In genomic region chr22:42271191-42271813, GRCh38 we compare ENCODE assay signal across 8 cellular contexts. TPM values are rescaled to one million over a fixed set of nuclear protein-coding genes. Genes with fewer than 3 reads are reported as not detected.
DNase-seq lines count a peak whose midpoint lies in the region; ATAC-seq, FAIRE-seq and TF ChIP-seq lines count a peak whose summit lies in the region.

No MANE protein-coding gene starts in this region.

- no peak overlapping the region for H2BK120ac ChIP-seq in mesendoderm (ENCODE audit: low read depth, low read length)

- no peak for TF ChIP-seq CTCF in heart right ventricle (IDR thresholded peaks at IDR 0.05)
- TF ChIP-seq CTCF in GM12878 (IDR thresholded peaks at IDR 0.05 in 2 of 3, conservative IDR thresholded peaks at IDR 0.05 in 1 of 3; ENCODE audit: control insufficient read depth in 2 of 3, extremely low read depth in 1 of 3, insufficient read depth in 1 of 3, low read depth in 3 of 3, low read length in 3 of 3) = no peak
- no peak for TF ChIP-seq CTCF in upper lobe of left lung (IDR thresholded peaks at IDR 0.05)

- no peak for TF ChIP-seq EP300 in GM12878 (IDR thresholded peaks at IDR 0.05; ENCODE audit: borderline replicate concordance in 1 of 2, control insufficient read depth in 1 of 2, low read depth in 2 of 2, low read length in 2 of 2)
- TF ChIP-seq EP300 in upper lobe of left lung (IDR thresholded peaks at IDR 0.05) = no peak

- peaks cover 6% of the 10 kb centered on the region for H3K79me1 ChIP-seq in mesendoderm (ENCODE audit: low read length)

- no peak overlapping the region for H2AFZ ChIP-seq in GM12878 (ENCODE audit: control insufficient read depth, low read depth, low read length)

- TF ChIP-seq RAD21 in GM12878 (IDR thresholded peaks at IDR 0.05; ENCODE audit: insufficient read depth, low read depth, low read length) = no peak

- H3K4ac ChIP-seq in mesendoderm (ENCODE audit: low read depth, low read length) = no peak overlapping the region

- peak overlapping the region; percentile 76 for H3K56ac ChIP-seq in mesendoderm (ENCODE audit: low read length)

- H4K20me1 ChIP-seq in GM12878 (ENCODE audit: control insufficient read depth, insufficient read depth) = no peaks in the 10 kb centered on the region; the same call in 1 of the 2 replicates

- H3K4me2 ChIP-seq in GM12878 (ENCODE audit: control insufficient read depth, insufficient read depth) (peak overlapping the region; percentile 36), mesendoderm (ENCODE audit: low read length) (no peak overlapping the region)

- H3K27me3 ChIP-seq in heart right ventricle (no peaks in the 10 kb centered on the region), GM12878 (replicated peaks in 1 of 2; ENCODE audit: control insufficient read depth in 2 of 2, insufficient read depth in 2 of 2, low read length in 1 of 2) (no peaks in the 10 kb centered on the region), mesendoderm (ENCODE audit: insufficient read depth, low read length, poor library complexity) (no peaks in the 10 kb centered on the region), upper lobe of left lung (no peaks in the 10 kb centered on the region)

- no peak overlapping the region for H2BK5ac ChIP-seq in mesendoderm (ENCODE audit: low read length)

- peaks cover 37% of the 10 kb centered on the region for H3K79me2 ChIP-seq in GM12878 (ENCODE audit: control insufficient read depth, insufficient read depth, low read length)
- peaks cover 25% of the 10 kb centered on the region for H3K79me2 ChIP-seq in mesendoderm (ENCODE audit: control insufficient read depth, insufficient read depth, low read length)

- intact Hi-C loops in heart right ventricle (cut with DNase I) = loop anchor here in 3 of 10 donors (10.0 kb wide), 1 partner anchor 163 kb away; the partner anchor contains the start of gene NFAM1 (in 3 of the 3)
- intact Hi-C loops in Right ventricle myocardium inferior (cut with DNase I) = loop anchor here (5.0 to 10.0 kb wide), 3 partner anchors 103 to 179 kb away; partner anchors contain the start of gene NDUFA6
- intact Hi-C loops in GM12878 (cut with micrococcal nuclease; ENCODE audit: unreplicated experiment) = no loop called here

- TF ChIP-seq POLR2A in GM12878 (IDR thresholded peaks at IDR 0.05; ENCODE audit: low read depth, low read length) = no peak
- TF ChIP-seq POLR2A in upper lobe of left lung (IDR thresholded peaks at IDR 0.05) = no peak

- no peak overlapping the region for H4K8ac ChIP-seq in mesendoderm (ENCODE audit: low read depth, low read length)

- SMC1A ChIA-PET in GM12878 (lab: Charles Lee; ENCODE audit: uncharacterized antibody, unreplicated experiment) = interaction anchor here (1.5 kb wide), 1 partner anchor 17 kb away, joined by 3 read pairs; no protein-coding TSS in a partner anchor

- H2AK5ac ChIP-seq in mesendoderm (ENCODE audit: low read length) = no peak overlapping the region

- H3K27ac ChIP-seq in heart right ventricle (peak overlapping the region in 3 of 10 donors; percentile 50 to 85 (median 73)), GM12878 (ENCODE audit: control insufficient read depth, insufficient read depth) (no peak overlapping the region), mesendoderm (ENCODE audit: low read depth, low read length) (no peak overlapping the region), upper lobe of left lung (peak overlapping the region in 3 of 4 donors; percentile 56 to 94 (median 91))

- H3K23ac ChIP-seq in mesendoderm (ENCODE audit: low read length) = no peak overlapping the region

- H3K18ac ChIP-seq in mesendoderm (ENCODE audit: low read length) = peak overlapping the region; percentile 81

- peaks cover 6 to 26% (median 17%) of the 10 kb centered on the region in 9 donors for H3K4me1 ChIP-seq in heart right ventricle
- peaks cover 8% of the 10 kb centered on the region; the same call in 1 of the 2 replicates for H3K4me1 ChIP-seq in GM12878 (ENCODE audit: control insufficient read depth, insufficient read depth, low read length)
- peaks cover 11% of the 10 kb centered on the region for H3K4me1 ChIP-seq in mesendoderm (ENCODE audit: control insufficient read depth, low read depth, low read length)
- peaks cover 12 to 18% (median 15%) of the 10 kb centered on the region in 4 donors for H3K4me1 ChIP-seq in upper lobe of left lung

- ATAC-seq in heart right ventricle (no peak), Right ventricle myocardium inferior (no peak), GM12878 (no peak), upper lobe of left lung (ENCODE audit: low FRiP score in 2 of 2) (no peak), GM19455 (IDR thresholded peaks at IDR 0.05; ENCODE audit: unreplicated experiment) (no peak)

- RAD21 ChIA-PET in GM12878 (lab: Charles Lee; ENCODE audit: unreplicated experiment) = no interaction called here

- no peaks in the 10 kb centered on the region for H3K9me3 ChIP-seq in heart right ventricle
- H3K9me3 ChIP-seq in GM12878 (replicated peaks; ENCODE audit: control insufficient read depth, insufficient read depth, low read length) = no peaks in the 10 kb centered on the region
- no peaks in the 10 kb centered on the region for H3K9me3 ChIP-seq in upper lobe of left lung

- no TSS peak for BruUV-seq in GM12878 (replicated peaks; lab: Mats Ljungman, UMichigan)

- H3K4me3 ChIP-seq in heart right ventricle = peak overlapping the region in 9 of 10 donors; percentile 76 to 100 (median 99)
- peak overlapping the region; percentile 55; the same call in 1 of the 2 replicates for H3K4me3 ChIP-seq in GM12878
- H3K4me3 ChIP-seq in mesendoderm (ENCODE audit: low read length) = no peak overlapping the region
- peak overlapping the region in 3 of 4 donors; percentile 82 to 96 (median 91) for H3K4me3 ChIP-seq in upper lobe of left lung

- no peak for FAIRE-seq in GM12878 (lab: Jason Lieb, UNC)

- H3K9ac ChIP-seq in GM12878 (ENCODE audit: control insufficient read depth, insufficient read depth, low read length) (no peak overlapping the region), mesendoderm (ENCODE audit: low read length) (peak overlapping the region; percentile 46)

- in situ Hi-C loops in GM12878 (cut with MboI) = no loop called here

- H4K5ac ChIP-seq in mesendoderm (ENCODE audit: low read length) = no peak overlapping the region

- POLR2A ChIA-PET in GM12878 (lab: Charles Lee) = interaction anchor here (0.5 to 1.0 kb wide), 3 partner anchors 165 to 448 kb away, joined by 3 to 5 read pairs (median 5); no protein-coding TSS in a partner anchor

- H2BK15ac ChIP-seq in mesendoderm (replicated peaks; ENCODE audit: low read depth) = no peak overlapping the region

- DNase-seq in heart right ventricle (no peak), Right ventricle myocardium inferior (ENCODE audit: missing footprints) (no peak), GM12878 (ENCODE audit: low read depth, low spot score) (no peak), mesendoderm (no peak), upper lobe of left lung (no peak), GM19240 (ENCODE audit: insufficient read length, low spot score) (no peak), NCI-H82 (lab: John Stamatoyannopoulos, UW) (no peak)

- H3K36me3 ChIP-seq in heart right ventricle (no peaks in the 10 kb centered on the region), GM12878 (ENCODE audit: control insufficient read depth in 2 of 2, insufficient read depth in 2 of 2, low read length in 1 of 2) (no peaks in the 10 kb centered on the region), mesendoderm (ENCODE audit: control insufficient read depth, insufficient read depth, low read length) (no peaks in the 10 kb centered on the region), upper lobe of left lung (no peaks in the 10 kb centered on the region)

- WGBS in heart right ventricle, 2 donors = 83 to 87% methylated on average over 20 of the region's 20 CpGs
- whole genome bisulfite sequencing in GM12878 (ENCODE audit: insufficient coverage, insufficient replicate concordance, low lambda C conversion rate, missing lambda C conversion rate) = 91% methylated on average over 20 of the region's 20 CpGs
- WGBS in mesendoderm (ENCODE audit: extremely low coverage, insufficient coverage, low lambda C conversion rate) = no CpG with 5 or more reads among the region's 20 CpGs
- WGBS in upper lobe of left lung, 2 donors = 88 to 92% methylated on average over 19 to 20 of the region's 20 CpGs

- CTCF ChIA-PET in GM12878 (lab: Yijun Ruan, JAX) = no interaction called here

TF ChIP-seq in GM12878, 131 proteins besides CTCF, POLR2A, EP300 and RAD21 (continues in another document):
- TF ChIP-seq ATF2 (IDR thresholded peaks at IDR 0.05; ENCODE audit: low read length) (no peak), ETV6 (conservative IDR thresholded peaks at IDR 0.05 in 1 of 2, IDR thresholded peaks at IDR 0.05 in 1 of 2; ENCODE audit: borderline replicate concordance in 1 of 2, low read depth in 1 of 2) (no peak)

RNA-seq across cellular contexts. Expression of gene TCF20, which starts 0.8 kb away (rescaled TPM):
- total RNA-seq in heart right ventricle (10 to 100 TPM; 11.6 to 18.8 (median 15.3) TPM), Right ventricle myocardium inferior (16.7 TPM), GM12878 (2014; rRNA removed) (28.4 TPM in 2 replicates), GM12878 (2014; rRNA removed; fragmentation: Illumina TruSeq; extraction: Trizol) (26.4 and 26.9 TPM in 2 replicates), GM12878 (2021) (52.9 and 56.9 TPM in 2 replicates), upper lobe of left lung (10 to 100 TPM; 27.5 to 49.9 (median 45.1) TPM)
- polyA plus RNA-seq in heart right ventricle (1 to 10 TPM; 4.2 to 5.3 TPM), GM12878 (2011; rRNA removed) (16.7 and 23.9 TPM in 2 replicates), GM12878 (2014; fragmentation: Illumina TruSeq; extraction: Trizol) (21.0 and 23.4 TPM in 2 replicates), GM12878 (2014; fragmentation: Nextera tagmentation; extraction: Ambion mirVana) (under 1 TPM; 0.69 to 0.89 TPM), GM12878 (2014; rRNA removed) (19.3 and 21.8 TPM in 2 replicates), GM12878 (2016; fragmentation: Nextera tagmentation; extraction: Ambion mirVana) (under 1 TPM; 0.64 to 0.80 TPM)
- 92.0 and 98.0 TPM in 2 replicates for total RNA-seq in GM12878 (2013; cell fraction: nucleolus; rRNA removed)
- polyA plus RNA-seq in GM12878 (2011; ENCODE audit: low read depth) = 8.2 TPM
- 24.2 and 25.6 TPM in 2 replicates for polyA plus RNA-seq in GM12878 (2011; cell fraction: cytosol; rRNA removed)
- 21.6 and 21.7 TPM in 2 replicates for polyA plus RNA-seq in GM12878 (2011; cell fraction: nucleus; rRNA removed)
- 14.0 and 15.1 TPM in 2 replicates for polyA plus RNA-seq in GM12878 (2012)
- polyA minus RNA-seq in GM12878 (2011; rRNA and poly(A)+ RNA removed) = 60.0 and 66.1 TPM in 2 replicates
- 26.2 and 29.5 TPM in 2 replicates for polyA minus RNA-seq in GM12878 (2011; cell fraction: cytosol; rRNA and poly(A)+ RNA removed)
- polyA minus RNA-seq in GM12878 (2011; cell fraction: nucleus; rRNA and poly(A)+ RNA removed) = 24.1 and 33.6 TPM in 2 replicates
- 28.5 TPM for polyA plus RNA-seq in mesendoderm (2013, experiment 1 of 2)
- 28.6 TPM for polyA plus RNA-seq in mesendoderm (2013, experiment 2 of 2)

Comparison
In these comparisons a context has a peak if more than half of its experiments do, and no peak if none do; other contexts are left out.
1. H3K27ac ChIP-seq: peak in upper lobe of left lung (3 of 4); none in GM12878 (single experiment) and mesendoderm (single experiment).